ENCODE assay signal across 30 cellular contexts in genomic region chr3:38379201-38379770, GRCh38.
"Had no signal": no experiment of that assay in that cellular context is flagged by ENCODE, and none has a peak within 500 bp of the region (broad histone marks: within the 10 kb centered on the region; RNA-seq: fewer than 3 reads in every experiment).

No MANE protein-coding gene starts in this region.

- H3K36me3 ChIP-seq: neural progenitor cell, ovary had no signal

- H3K27ac ChIP-seq: neural progenitor cell, ovary, parathyroid adenoma, psoas muscle, right lobe of liver, sigmoid colon, suprapubic skin, testis, tibial artery, transverse colon had no signal

- H3K4me1 ChIP-seq: neural progenitor cell, parathyroid adenoma, psoas muscle, right lobe of liver, testis, tibial artery, transverse colon had no signal

- H3K27ac Mint-ChIP-seq: naive B cell; naive thymus-derived CD8-positive, alpha-beta T cell; natural killer cell treated with Interleukin-12 subunit alpha and Interleukin-12 subunit beta and Interleukin-15 and Interleukin-18, amount 100 ng/mL, for 72 hours; nephron progenitor cell; neural progenitor cell; progenitor cell of endocrine pancreas; stimulated activated memory B cell treated with anti-CD40 and anti-IgM and Interleukin-4, amounts not matched to agents 10 μg/mL and 1 μg/mL and 100 μg/mL, for 72 hours; stimulated activated naive CD8-positive, alpha-beta T cell treated with anti-CD3 and anti-CD28 coated beads, Interleukin-15, amount 100 ng/mL, for 72 hours; type B pancreatic cell had no signal

- H3K27me3 Mint-ChIP-seq: naive B cell; naive thymus-derived CD8-positive, alpha-beta T cell; natural killer cell treated with Interleukin-12 subunit alpha and Interleukin-12 subunit beta and Interleukin-15 and Interleukin-18, amount 100 ng/mL, for 72 hours; progenitor cell of endocrine pancreas; stimulated activated memory B cell treated with anti-CD40 and anti-IgM and Interleukin-4, amounts not matched to agents 10 μg/mL and 1 μg/mL and 100 μg/mL, for 72 hours; stimulated activated naive CD8-positive, alpha-beta T cell treated with anti-CD3 and anti-CD28 coated beads, Interleukin-15, amount 100 ng/mL, for 72 hours; type B pancreatic cell had no signal

- ATAC-seq: naive thymus-derived CD8-positive, alpha-beta T cell; natural killer cell treated with Interleukin-12 subunit alpha and Interleukin-12 subunit beta and Interleukin-15 and Interleukin-18, amount 100 ng/mL, for 72 hours; psoas muscle; right cardiac atrium; stimulated activated memory B cell treated with anti-CD40 and anti-IgM and Interleukin-4, amounts not matched to agents 10 μg/mL and 1 μg/mL and 100 μg/mL, for 72 hours; stimulated activated naive CD8-positive, alpha-beta T cell treated with anti-CD3 and anti-CD28 coated beads, Interleukin-15, amount 100 ng/mL, for 72 hours; stimulated activated naive CD8-positive, alpha-beta T cell treated with anti-CD3 and anti-CD28 coated beads, Interleukin-15, Interleukin-2, amounts not matched to agents 100 U/mL and 50 U/mL, for 24 hours had no signal

- H3K4me3 Mint-ChIP-seq: naive thymus-derived CD8-positive, alpha-beta T cell; natural killer cell treated with Interleukin-12 subunit alpha and Interleukin-12 subunit beta and Interleukin-15 and Interleukin-18, amount 100 ng/mL, for 72 hours; nephron progenitor cell; neural progenitor cell; stimulated activated memory B cell treated with anti-CD40 and anti-IgM and Interleukin-4, amounts not matched to agents 10 μg/mL and 1 μg/mL and 100 μg/mL, for 72 hours; stimulated activated naive CD8-positive, alpha-beta T cell treated with anti-CD3 and anti-CD28 coated beads, Interleukin-15, amount 100 ng/mL, for 72 hours; type B pancreatic cell had no signal

- H3K4me1 Mint-ChIP-seq: naive B cell; nephron progenitor cell; neural progenitor cell; stimulated activated memory B cell treated with anti-CD40 and anti-IgM and Interleukin-4, amounts not matched to agents 10 μg/mL and 1 μg/mL and 100 μg/mL, for 72 hours had no signal

- H3K9me3 ChIP-seq: ovary, psoas muscle, right lobe of liver, sigmoid colon, suprapubic skin, testis, tibial artery, transverse colon had no signal

- H3K27me3 ChIP-seq: neural progenitor cell, ovary, right lobe of liver, sigmoid colon, suprapubic skin, testis, tibial artery, transverse colon had no signal

- DNase-seq: naive B cell; naive thymus-derived CD8-positive, alpha-beta T cell; nephron progenitor cell; occipital lobe; ovary; posterior cingulate gyrus; psoas muscle; right cardiac atrium; sigmoid colon; small intestine; stimulated activated CD4-positive, alpha-beta T cell treated with anti-CD3 and anti-CD28 coated beads, Interleukin-15, amount 100 ng/mL, for 24 hours; stimulated activated CD4-positive, alpha-beta T cell treated with anti-CD3 and anti-CD28 coated beads, Interleukin-2, amount 100 ng/mL, for 24 hours; stimulated activated CD4-positive, alpha-beta T cell treated with anti-CD3 and anti-CD28 coated beads, Interleukin-4, amount 100 ng/mL, for 1 hour; stimulated activated CD4-positive, alpha-beta T cell treated with anti-CD3 and anti-CD28 coated beads, Interleukin-4, amount 100 ng/mL, for 4 hours; stimulated activated CD8-positive, alpha-beta memory T cell treated with anti-CD3 and anti-CD28 coated beads, Interleukin-4, amount 100 ng/mL, for 48 hours; stimulated activated naive CD4-positive, alpha-beta T cell; stimulated activated naive CD8-positive, alpha-beta T cell treated with anti-CD3 and anti-CD28 coated beads, Interleukin-15, amount 100 ng/mL, for 72 hours; stimulated activated naive CD8-positive, alpha-beta T cell treated with anti-CD3 and anti-CD28 coated beads, Interleukin-15, Interleukin-2, amounts not matched to agents 100 U/mL and 50 U/mL, for 24 hours; substantia nigra; testis; tibial artery; transverse colon had no signal

- H3K36me3 Mint-ChIP-seq: naive B cell had no signal

- H3K9me3 Mint-ChIP-seq: natural killer cell treated with Interleukin-12 subunit alpha and Interleukin-12 subunit beta and Interleukin-15 and Interleukin-18, amount 100 ng/mL, for 72 hours; neural progenitor cell; type B pancreatic cell had no signal

- H3K4me3 ChIP-seq: neural progenitor cell, ovary, psoas muscle, right lobe of liver, sigmoid colon, suprapubic skin, testis, tibial artery, transverse colon had no signal
